ENCODE assay signal across 8 cellular contexts in genomic region chr9:8486095-8486494, GRCh38.
A peak's percentile ranks its signal among the peaks of the same experiment; 100 is the strongest.
DNase-seq lines count a peak whose midpoint lies in the region; ATAC-seq and TF ChIP-seq lines count a peak whose summit lies in the region.

No MANE protein-coding gene starts in this region.

- H3K27ac ChIP-seq in A673 (ENCODE audit: low read depth, low read length, poor library complexity, severe bottlenecking): no peak overlapping the region

- no peak overlapping the region for H3K4me3 ChIP-seq in A673 (ENCODE audit: low read depth, low read length, poor library complexity, severe bottlenecking)

- no peaks in the 10 kb centered on the region for H3K9me3 ChIP-seq in A673 (ENCODE audit: low read depth, low read length, poor library complexity, severe bottlenecking)

- H3K4me1 ChIP-seq in A673 (ENCODE audit: insufficient read depth, low read length, poor library complexity, severe bottlenecking): no peaks in the 10 kb centered on the region

- no peaks in the 10 kb centered on the region for H3K36me3 ChIP-seq in A673 (ENCODE audit: insufficient read depth, low read length, poor library complexity, severe bottlenecking)

- no peak for TF ChIP-seq POLR2A in GM18505 (IDR thresholded peaks at IDR 0.05; ENCODE audit: borderline replicate concordance, extremely low read depth, insufficient read depth, insufficient read length)

- DNase-seq in A673 (ENCODE audit: low spot score) (peak; percentile 40), HuH-7.5 (ENCODE audit: low spot score) (peak; percentile 3), astrocyte of the hippocampus (ENCODE audit: low read depth, low spot score) (peak; percentile 32), iris pigment epithelial cell (ENCODE audit: low read depth) (peak; percentile 3), GM10248 (ENCODE audit: extremely low spot score) (no peak), DMS79 (lab: John Stamatoyannopoulos, UW) (no peak)

- intact Hi-C loops in A673 (cut with micrococcal nuclease; ENCODE audit: unreplicated experiment): no loop called here

- POLR2A ChIA-PET in A673 (lab: Charles Lee; ENCODE audit: low non-redundant PET) (no interaction called here), GM10248 (lab: Yijun Ruan, JAX) (no interaction called here)

- no TSS peak for BruUV-seq in A673 (replicated peaks; lab: Mats Ljungman, UMichigan)

- CTCF ChIA-PET in A673 (lab: Charles Lee) (no interaction called here), GM10248 (lab: Yijun Ruan, JAX) (interaction anchor here (0.9 to 1.9 kb wide), 2 partner anchors 16 to 410 kb away, joined by 3 to 6 read pairs; no protein-coding TSS in a partner anchor)

- H3K27me3 ChIP-seq in A673 (replicated peaks; ENCODE audit: insufficient read depth, low read depth, low read length, poor library complexity): no peaks in the 10 kb centered on the region

- peak; percentile 47; the same call in 1 of the 2 replicates for TF ChIP-seq CTCF in A673 (conservative IDR thresholded peaks at IDR 0.05; ENCODE audit: low read depth, low read length)
- no peak for TF ChIP-seq CTCF in GM10248 (IDR thresholded peaks at IDR 0.05; ENCODE audit: control extremely low read depth, extremely low read depth, low read depth, missing control alignments)

- no peak for ATAC-seq in HG02610 (IDR thresholded peaks at IDR 0.05; ENCODE audit: unreplicated experiment)
- ATAC-seq in GM18505 (IDR thresholded peaks at IDR 0.05; ENCODE audit: unreplicated experiment): no peak

Comparison
In these comparisons a context has a peak if more than half of its experiments do, and no peak if none do; other contexts are left out.
1. DNase-seq: peak in A673 (single experiment), HuH-7.5 (single experiment), astrocyte of the hippocampus (single experiment) and iris pigment epithelial cell (single experiment); none in GM10248 (single experiment) and DMS79 (single experiment).